7 cellular contexts compared by ENCODE assay signal in genomic region chr15:100434038-100434437, GRCh38.
"Had no signal": no experiment of that assay in that cellular context is flagged by ENCODE, and none has a peak within 500 bp of the region (broad histone marks: within the 10 kb centered on the region; RNA-seq: fewer than 3 reads in every experiment).

No MANE protein-coding gene starts in this region.

- H3K27ac ChIP-seq: HL-60, KMS-11 had no signal

- ATAC-seq: HepG2 had no signal

- FAIRE-seq: HepG2, HTR-8/SVneo had no signal

- H3K4me2 ChIP-seq: KMS-11 had no signal

- H3K9ac ChIP-seq: KMS-11 had no signal

- DNase-seq: IMR-90, KBM-7, KG1 had no signal
